18 cellular contexts compared by ENCODE assay signal in genomic region chr13:83839158-83839557, GRCh38. TPM values are rescaled to one million over a fixed set of nuclear protein-coding genes. Genes with fewer than 3 reads are reported as not detected.
DNase-seq lines count a peak whose midpoint lies in the region; ATAC-seq, FAIRE-seq and TF ChIP-seq lines count a peak whose summit lies in the region.
"Had no signal": no experiment of that assay in that cellular context is flagged by ENCODE, and none has a peak within 500 bp of the region (broad histone marks: within the 10 kb centered on the region; RNA-seq: fewer than 3 reads in every experiment).

No MANE protein-coding gene starts in this region.

- H3K4me2 ChIP-seq in mesenchymal stem cell (ENCODE audit: low read length, poor library complexity, severe bottlenecking): peak overlapping the region; percentile 34
- H3K4me2 ChIP-seq: A549 had no signal

- in situ Hi-C loops in Caki2 (cut with HindIII; ENCODE audit: low pct_unique_long_range_greater_than_20kb, low sequenced_read_pairs): no loop called here

- WGBS in endodermal cell (ENCODE audit: insufficient coverage in 1 of 2, insufficient read length in 1 of 2), 2 experiments: 66 to 69% methylated on average over 2 to 3 of the region's 4 CpGs
- 20% methylated on average over 2 of the region's 4 CpGs for WGBS in mesenchymal stem cell

- no peaks in the 10 kb centered on the region for H3K79me1 ChIP-seq in mesenchymal stem cell (replicated peaks; ENCODE audit: low read length, poor library complexity, severe bottlenecking)

- no peaks in the 10 kb centered on the region for H3K9me3 Mint-ChIP-seq in endodermal cell

- no peak overlapping the region for H3K27ac Mint-ChIP-seq in endodermal cell
- H3K27ac Mint-ChIP-seq: IgD-negative memory B cell had no signal

- H3K4me3 ChIP-seq in endodermal cell (ENCODE audit: low read length): no peak overlapping the region
- H3K4me3 ChIP-seq in mesenchymal stem cell (ENCODE audit: insufficient read depth in 1 of 2, low read depth in 1 of 2, low read length in 2 of 2): no peak overlapping the region
- no peak overlapping the region for H3K4me3 ChIP-seq in WERI-Rb-1 (ENCODE audit: low read depth, low read length)
- H3K4me3 ChIP-seq: A549 had no signal

- no peak overlapping the region for H3K27ac ChIP-seq in endodermal cell (ENCODE audit: low read depth, low read length)
- no peak overlapping the region for H3K27ac ChIP-seq in mesenchymal stem cell (ENCODE audit: low read length, poor library complexity, severe bottlenecking)
- no peak overlapping the region for H3K27ac ChIP-seq in WERI-Rb-1
- H3K27ac ChIP-seq: A549, C4-2B had no signal

- POLR2A ChIA-PET in HEK293T (lab: Yijun Ruan, JAX): no interaction called here

- no peaks in the 10 kb centered on the region for H3K9me3 ChIP-seq in endodermal cell (ENCODE audit: control insufficient read depth, low read length)
- no peaks in the 10 kb centered on the region for H3K9me3 ChIP-seq in mesenchymal stem cell (ENCODE audit: control insufficient read depth, low read length)
- H3K9me3 ChIP-seq in WERI-Rb-1 (ENCODE audit: severe bottlenecking): no peaks in the 10 kb centered on the region
- H3K9me3 ChIP-seq: A549, Caco-2 had no signal

- no peak for FAIRE-seq in RCC 7860 (lab: Jason Lieb, UNC)
- FAIRE-seq: A549, GM12892 had no signal

- no peak overlapping the region for H3K18ac ChIP-seq in mesenchymal stem cell (ENCODE audit: low read depth in 1 of 2, low read length in 2 of 2)

- DNase-seq in Caki2 (ENCODE audit: low read depth) (peak; percentile 62), HEK293T (ENCODE audit: extremely low spot score) (peak; percentile 18), endodermal cell (peak; percentile 42), mesenchymal stem cell (no peak), WERI-Rb-1 (no peak), RCC 7860 (ENCODE audit: low spot score) (no peak)
- DNase-seq: Caco-2, DMS79, GDM1, NCI-H146, NCI-H446, RPMI8226 had no signal

- H3K4me1 ChIP-seq in endodermal cell (ENCODE audit: control insufficient read depth, insufficient read depth, low read length): no peaks in the 10 kb centered on the region
- no peaks in the 10 kb centered on the region for H3K4me1 ChIP-seq in mesenchymal stem cell (ENCODE audit: control insufficient read depth, insufficient read depth, low read depth, low read length)
- H3K4me1 ChIP-seq: A549, Caco-2 had no signal

- ATAC-seq in GM19463 (IDR thresholded peaks at IDR 0.05; ENCODE audit: unreplicated experiment) (no peak), GM18519 (IDR thresholded peaks at IDR 0.05; ENCODE audit: low FRiP score, unreplicated experiment) (no peak)
- ATAC-seq: A549 had no signal

- no peak overlapping the region for H2BK12ac ChIP-seq in mesenchymal stem cell (ENCODE audit: low read length in 2 of 2)

- H3K23ac ChIP-seq in mesenchymal stem cell (ENCODE audit: low read length in 2 of 2): no peak overlapping the region

- H2BK120ac ChIP-seq in mesenchymal stem cell (ENCODE audit: low read depth, low read length): no peak overlapping the region

- no peak overlapping the region for H4K91ac ChIP-seq in mesenchymal stem cell (ENCODE audit: low read length)

- no peak overlapping the region for H2BK5ac ChIP-seq in mesenchymal stem cell (ENCODE audit: low read depth, low read length, poor library complexity, severe bottlenecking)

- H3K4me3 Mint-ChIP-seq in endodermal cell: no peak overlapping the region
- H3K4me3 Mint-ChIP-seq: IgD-negative memory B cell had no signal

- TF ChIP-seq CTCF in endodermal cell (conservative IDR thresholded peaks at IDR 0.05) (no peak), WERI-Rb-1 (IDR thresholded peaks at IDR 0.05; ENCODE audit: low read depth, low read length) (no peak)

- no peaks in the 10 kb centered on the region for H3K27me3 Mint-ChIP-seq in endodermal cell (ENCODE audit: insufficient read depth)
- H3K27me3 Mint-ChIP-seq: IgD-negative memory B cell had no signal

- H3K27me3 ChIP-seq in endodermal cell (ENCODE audit: control insufficient read depth, insufficient read depth, low read length, poor library complexity, severe bottlenecking) (no peaks in the 10 kb centered on the region), mesenchymal stem cell (ENCODE audit: control insufficient read depth in 1 of 2, insufficient read depth in 1 of 2, low read length in 2 of 2) (no peaks in the 10 kb centered on the region), WERI-Rb-1 (ENCODE audit: insufficient read depth, low read depth, severe bottlenecking) (no peaks in the 10 kb centered on the region)

- H3K36me3 ChIP-seq in endodermal cell (ENCODE audit: control insufficient read depth, insufficient read depth, low read length): no peaks in the 10 kb centered on the region
- H3K36me3 ChIP-seq in mesenchymal stem cell (ENCODE audit: control insufficient read depth in 1 of 2, insufficient read depth in 2 of 2, low read depth in 1 of 2, low read length in 2 of 2): no peaks in the 10 kb centered on the region
- H3K36me3 ChIP-seq in WERI-Rb-1: no peaks in the 10 kb centered on the region

- H3K9ac ChIP-seq in endodermal cell (ENCODE audit: extremely low read depth, low read length, poor library complexity, severe bottlenecking) (no peak overlapping the region), mesenchymal stem cell (ENCODE audit: low read length) (no peak overlapping the region)

- no peak overlapping the region for H2AFZ ChIP-seq in mesenchymal stem cell (ENCODE audit: low read depth, low read length)

- H3K36me3 Mint-ChIP-seq in endodermal cell (ENCODE audit: low read depth): no peaks in the 10 kb centered on the region
- H3K36me3 Mint-ChIP-seq: IgD-negative memory B cell had no signal

- H3K4ac ChIP-seq in mesenchymal stem cell (ENCODE audit: low read depth in 1 of 2, low read length in 2 of 2): no peak overlapping the region

- no peak overlapping the region for H3K14ac ChIP-seq in mesenchymal stem cell (ENCODE audit: low read length in 2 of 2)

- CTCF ChIA-PET in HEK293T (lab: Yijun Ruan, JAX): no interaction called here

- H2BK15ac ChIP-seq in mesenchymal stem cell (ENCODE audit: low read depth, poor library complexity, severe bottlenecking): no peak overlapping the region

- no peak overlapping the region for H4K8ac ChIP-seq in mesenchymal stem cell (ENCODE audit: low read length)

- H2AK5ac ChIP-seq in mesenchymal stem cell (ENCODE audit: low read length, severe bottlenecking): no peak overlapping the region

- peaks cover 5% of the 10 kb centered on the region for H3K4me1 Mint-ChIP-seq in endodermal cell
- H3K4me1 Mint-ChIP-seq: IgD-negative memory B cell had no signal

TF ChIP-seq in HEK293T, 16 proteins besides CTCF, POLR2A, EP300 and RAD21:
- TF ChIP-seq FOXM1 (IDR thresholded peaks at IDR 0.05; ENCODE audit: borderline replicate concordance) (no peak), ARNT (IDR thresholded peaks at IDR 0.05) (no peak), SUZ12 (IDR thresholded peaks at IDR 0.05) (no peak), FOXA1 (IDR thresholded peaks at IDR 0.05) (no peak), NFRKB (IDR thresholded peaks at IDR 0.05) (no peak), CTBP1 (IDR thresholded peaks at IDR 0.05; ENCODE audit: borderline replicate concordance) (no peak), ELF4 (IDR thresholded peaks at IDR 0.05) (no peak), HDGF (IDR thresholded peaks at IDR 0.05; ENCODE audit: borderline replicate concordance) (no peak), L3MBTL2 (conservative IDR thresholded peaks at IDR 0.05) (no peak), ZNF384 (IDR thresholded peaks at IDR 0.05) (no peak), BHLHE40 (IDR thresholded peaks at IDR 0.05; ENCODE audit: borderline replicate concordance) (no peak), FOXK2 (IDR thresholded peaks at IDR 0.05) (no peak), SP1 (IDR thresholded peaks at IDR 0.05) (no peak), TARDBP (IDR thresholded peaks at IDR 0.05) (no peak), LEF1 (IDR thresholded peaks at IDR 0.05; ENCODE audit: borderline replicate concordance) (no peak)
- TF ChIP-seq, protein P1, sequence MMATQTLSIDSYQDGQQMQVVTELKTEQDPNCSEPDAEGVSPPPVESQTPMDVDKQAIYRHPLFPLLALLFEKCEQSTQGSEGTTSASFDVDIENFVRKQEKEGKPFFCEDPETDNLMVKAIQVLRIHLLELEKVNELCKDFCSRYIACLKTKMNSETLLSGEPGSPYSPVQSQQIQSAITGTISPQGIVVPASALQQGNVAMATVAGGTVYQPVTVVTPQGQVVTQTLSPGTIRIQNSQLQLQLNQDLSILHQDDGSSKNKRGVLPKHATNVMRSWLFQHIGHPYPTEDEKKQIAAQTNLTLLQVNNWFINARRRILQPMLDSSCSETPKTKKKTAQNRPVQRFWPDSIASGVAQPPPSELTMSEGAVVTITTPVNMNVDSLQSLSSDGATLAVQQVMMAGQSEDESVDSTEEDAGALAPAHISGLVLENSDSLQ (IDR thresholded peaks at IDR 0.05): no peak
TF ChIP-seq in HEK293T: peak in this region for 0.

RNA-seq across cellular contexts. Expression of gene SLITRK1, which starts 43.1 kb away (rescaled TPM):
- total RNA-seq in Caki2 (2014; rRNA removed; shearing (Covaris generic); ENCODE audit: low replicate concordance): not detected in 2 replicates
- under 1 TPM in 1 of 2 donors, not detected in 1; 0.11 TPM for total RNA-seq in endodermal cell
- 2.9 TPM for polyA plus RNA-seq in endodermal cell (2013, experiment 1 of 2)
- polyA plus RNA-seq in endodermal cell (2013, experiment 2 of 2): 2.5 TPM
- not detected for polyA plus RNA-seq in mesenchymal stem cell (2013, experiment 1 of 2)
- not detected for polyA plus RNA-seq in mesenchymal stem cell (2013, experiment 2 of 2)
- total RNA-seq: Caco-2 had no signal
- polyA plus RNA-seq: A549, IgD-negative memory B cell had no signal

Comparison
In these comparisons a context has a peak if more than half of its experiments do, and no peak if none do; other contexts are left out.
1. DNase-seq: peak in Caki2 (single experiment), HEK293T (single experiment) and endodermal cell (single experiment); none in mesenchymal stem cell (single experiment), WERI-Rb-1 (single experiment) and RCC 7860 (single experiment).